In genomic region chr10:99621454-99622246, GRCh38 we compare ENCODE assay signal across 8 cellular contexts. TPM values are rescaled to one million over a fixed set of nuclear protein-coding genes. Genes with fewer than 3 reads are reported as not detected.
DNase-seq lines count a peak whose midpoint lies in the region; ATAC-seq and TF ChIP-seq lines count a peak whose summit lies in the region.

No MANE protein-coding gene starts in this region.

- no peaks in the 10 kb centered on the region for H3K9me3 Mint-ChIP-seq in CD4-positive, alpha-beta T cell

- H3K4me1 ChIP-seq in left lung (peaks cover 31 to 37% of the 10 kb centered on the region in 2 donors), thoracic aorta (ENCODE audit: control insufficient read depth in 1 of 2, low read depth in 2 of 2) (peaks cover 28 to 35% of the 10 kb centered on the region in 2 donors)

- peaks cover 44% of the 10 kb centered on the region for H3K4me1 Mint-ChIP-seq in CD4-positive, alpha-beta T cell (ENCODE audit: low read depth)

- DNase-seq in CD4-positive, alpha-beta T cell: no peak
- DNase-seq in LNCaP clone FGC (ENCODE audit: low read depth): peak; percentile 10
- no peak for DNase-seq in astrocyte of the cerebellum (ENCODE audit: low read depth)
- peak in 1 of 2 donors; percentile 67 for DNase-seq in left lung
- no peak for DNase-seq in thoracic aorta (ENCODE audit: low spot score)
- no peak for DNase-seq in activated effector memory CD4-positive, alpha-beta T cell treated with anti-CD3 and anti-CD28 coated beads, Interleukin-2, amount 50 U/mL, for 16 hours

- no peak for TF ChIP-seq CTCF in CD4-positive, alpha-beta T cell (IDR thresholded peaks at IDR 0.05)
- TF ChIP-seq CTCF in LNCaP clone FGC (IDR thresholded peaks at IDR 0.05; ENCODE audit: control insufficient read depth, extremely low read depth, insufficient read depth) (no peak), astrocyte of the cerebellum (IDR thresholded peaks at IDR 0.05; ENCODE audit: low read depth, low read length, missing control alignments) (no peak), left lung (IDR thresholded peaks at IDR 0.05) (no peak), thoracic aorta (IDR thresholded peaks at IDR 0.05) (no peak)

- H3K4me3 ChIP-seq in LNCaP clone FGC (ENCODE audit: low read depth, low read length) (peak overlapping the region; percentile 59), astrocyte of the cerebellum (ENCODE audit: low read depth, low read length) (peak overlapping the region; percentile 65), left lung (peak overlapping the region; percentile 82 to 91), thoracic aorta (peak overlapping the region; percentile 69)

- H3K36me3 ChIP-seq in left lung (no peaks in the 10 kb centered on the region), thoracic aorta (no peaks in the 10 kb centered on the region)

- H3K9me3 ChIP-seq in CD4-positive, alpha-beta T cell (ENCODE audit: control insufficient read depth, low read length): no peaks in the 10 kb centered on the region
- H3K9me3 ChIP-seq in left lung (no peaks in the 10 kb centered on the region), thoracic aorta (no peaks in the 10 kb centered on the region)

- no peaks in the 10 kb centered on the region for H3K27me3 Mint-ChIP-seq in CD4-positive, alpha-beta T cell

- CTCF ChIA-PET in CD4-positive, alpha-beta T cell (lab: Charles Lee): interaction anchor here (1.1 to 1.5 kb wide), 2 partner anchors 9 to 186 kb away, joined by 3 to 7 read pairs; no protein-coding TSS in a partner anchor

- in situ Hi-C loops in astrocyte of the cerebellum (cut with HindIII; ENCODE audit: low sequenced_read_pairs): no loop called here

- H3K27ac ChIP-seq in CD4-positive, alpha-beta T cell (ENCODE audit: low read depth, low read length): peak overlapping the region; percentile 93
- H3K27ac ChIP-seq in left lung (peak overlapping the region; percentile 98), thoracic aorta (peak overlapping the region; percentile 90 to 98)

- H3K27ac Mint-ChIP-seq in CD4-positive, alpha-beta T cell: peak overlapping the region; percentile 91

- peak overlapping the region; percentile 91 for H3K4me3 Mint-ChIP-seq in CD4-positive, alpha-beta T cell

- POLR2A ChIA-PET in CD4-positive, alpha-beta T cell (lab: Charles Lee): interaction anchor here (0.6 to 4.8 kb wide), 3 partner anchors 39 to 111 kb away, joined by 3 to 57 read pairs (median 52); partner anchors contain the start of genes COX15, CUTC and ENTPD7

- intact Hi-C loops in CD4-positive, alpha-beta T cell (cut with DNase I, micrococcal nuclease): loop anchor here (1.0 to 5.0 kb wide), 6 partner anchors 37 to 566 kb away; partner anchors contain the start of genes COX15 (in 1 of the 2), CUTC (in 1 of the 2), ERLIN1 (in 1 of the 2) and GOT1 (in 1 of the 2)
- intact Hi-C loops in left lung (cut with DNase I): no loop called here

- H3K27me3 ChIP-seq in CD4-positive, alpha-beta T cell (ENCODE audit: control insufficient read depth, insufficient read depth, low read length): no peaks in the 10 kb centered on the region
- H3K27me3 ChIP-seq in left lung (no peaks in the 10 kb centered on the region), thoracic aorta (replicated peaks; ENCODE audit: insufficient read depth) (no peaks in the 10 kb centered on the region)

- ATAC-seq in CD4-positive, alpha-beta T cell (ENCODE audit: poor library complexity): no peak
- ATAC-seq in left lung (peak; percentile 14), thoracic aorta (ENCODE audit: insufficient number of reproducible peaks, low FRiP score, low read depth) (peak; percentile 6), HG03378 (IDR thresholded peaks at IDR 0.05; ENCODE audit: unreplicated experiment) (no peak), HG03108 (IDR thresholded peaks at IDR 0.05; ENCODE audit: unreplicated experiment) (no peak)

- H3K36me3 Mint-ChIP-seq in CD4-positive, alpha-beta T cell (ENCODE audit: low read depth): peaks cover 14% of the 10 kb centered on the region

RNA-seq across cellular contexts. Expression of gene SLC25A28, which starts 1.4 kb away (rescaled TPM):
- total RNA-seq in CD4-positive, alpha-beta T cell: 100 to 1,000 TPM; 112 to 113 TPM
- total RNA-seq in left lung: 10 to 100 TPM; 32.5 to 55.8 TPM
- 10 to 100 TPM; 50.1 to 53.3 TPM for total RNA-seq in thoracic aorta

RNA-seq across cellular contexts. Expression of gene ENTPD7, which starts 37.7 kb away (rescaled TPM):
- total RNA-seq in CD4-positive, alpha-beta T cell: 1 to 10 TPM; 1.1 to 1.4 TPM
- total RNA-seq in left lung (10 to 100 TPM; 16.6 to 17.1 TPM), thoracic aorta (10 to 100 TPM in 1 of 2 donors, 1 to 10 TPM in 1; 8.1 to 14.8 TPM)

Comparison
In these comparisons a context has a peak if more than half of its experiments do, and no peak if none do; other contexts are left out.
1. ATAC-seq: peak in left lung (single experiment) and thoracic aorta (single experiment); none in CD4-positive, alpha-beta T cell (single experiment), HG03378 (single experiment) and HG03108 (single experiment).
2. intact Hi-C loops: an anchor here in CD4-positive, alpha-beta T cell (1.0 to 5.0 kb wide); none called in left lung.
3. Peak in every context shown above with its lines, with median percentiles within 50 percentile points of each other: H3K27ac ChIP-seq and H3K4me3 ChIP-seq.